Comparison of ENCODE assay signal across 8 cellular contexts in genomic region chr2:8682719-8683667, GRCh38. TPM values are rescaled to one million over a fixed set of nuclear protein-coding genes. Genes with fewer than 3 reads are reported as not detected.
DNase-seq lines count a peak whose midpoint lies in the region; ATAC-seq and TF ChIP-seq lines count a peak whose summit lies in the region.

No MANE protein-coding gene starts in this region.

- intact Hi-C loops in natural killer cell (cut with micrococcal nuclease) (loop anchor here (1.0 to 10.0 kb wide), 8 partner anchors 141 to 1253 kb away; no protein-coding TSS in a partner anchor), vagina (cut with DNase I) (loop anchor here (5.0 kb wide), 2 partner anchors 71 to 146 kb away; no protein-coding TSS in a partner anchor)

- H3K4me1 ChIP-seq in vagina = peaks cover 41% of the 10 kb centered on the region

- H3K9me3 ChIP-seq in vagina = no peaks in the 10 kb centered on the region

- no peaks in the 10 kb centered on the region for H3K36me3 ChIP-seq in vagina

- peak overlapping the region; percentile 88 for H3K27ac ChIP-seq in vagina

- TF ChIP-seq POLR2A in vagina (IDR thresholded peaks at IDR 0.05) = peak in 1 of 2 donors; percentile 17

- H3K4me3 Mint-ChIP-seq in natural killer cell = peak overlapping the region; percentile 99

- H3K27ac Mint-ChIP-seq in natural killer cell = peak overlapping the region; percentile 97 to 98

- no peaks in the 10 kb centered on the region for H3K27me3 ChIP-seq in vagina

- ATAC-seq in natural killer cell (no peak), HG03039 (IDR thresholded peaks at IDR 0.05; ENCODE audit: unreplicated experiment) (no peak)

- peaks cover 20% of the 10 kb centered on the region for H3K36me3 Mint-ChIP-seq in natural killer cell

- TF ChIP-seq CTCF in natural killer cell (IDR thresholded peaks at IDR 0.05) = no peak
- peak in 1 of 3 experiments; percentile 12 for TF ChIP-seq CTCF in vagina (IDR thresholded peaks at IDR 0.05)

- peaks cover 0 to 1% of the 10 kb centered on the region in 2 donors for H3K27me3 Mint-ChIP-seq in natural killer cell (ENCODE audit: low read depth in 2 of 2)

- peaks cover 50 to 59% of the 10 kb centered on the region in 2 donors for H3K4me1 Mint-ChIP-seq in natural killer cell

- DNase-seq in NCI-H2081 (lab: John Stamatoyannopoulos, UW) (peak; percentile 37 to 73), NCI-H2081 treated with DMSO at 0.1 percent for 48 hours (lab: John Stamatoyannopoulos, UW) (no peak), NCI-H69 (lab: John Stamatoyannopoulos, UW) (peak; percentile 75), fibroblast of gingiva (ENCODE audit: low read depth) (peak; percentile 63), natural killer cell (no peak), vagina (ENCODE audit: extremely low spot score in 2 of 2) (no peak)
- peak; percentile 63 for DNase-seq in activated T-cell treated with anti-CD3 and anti-CD28 coated beads, Interleukin-2, amount 50 U/mL, for 1 hour

- H3K4me3 ChIP-seq in vagina = peak overlapping the region; percentile 63 to 94

- H3K9me3 Mint-ChIP-seq in natural killer cell = no peaks in the 10 kb centered on the region

RNA-seq across cellular contexts. Expression of gene ID2, which starts 1.1 kb away (rescaled TPM):
- total RNA-seq in natural killer cell (100 to 1,000 TPM; 185 to 209 (median 191) TPM), vagina (378 TPM)

Comparison
In these comparisons a context has a peak if more than half of its experiments do, and no peak if none do; other contexts are left out.
1. DNase-seq: peak in NCI-H2081 (2 of 2), NCI-H69 (single experiment), activated T-cell treated with anti-CD3 and anti-CD28 coated beads, Interleukin-2, amount 50 U/mL, for 1 hour (single experiment) and fibroblast of gingiva (single experiment); none in NCI-H2081 treated with DMSO at 0.1 percent for 48 hours (single experiment), natural killer cell (single experiment) and vagina (0 of 2).